ENCODE assay signal across 7 cellular contexts in genomic region chr17:74893936-74894671, GRCh38. TPM values are rescaled to one million over a fixed set of nuclear protein-coding genes. Genes with fewer than 3 reads are reported as not detected.
A peak's percentile ranks its signal among the peaks of the same experiment; 100 is the strongest.
DNase-seq lines count a peak whose midpoint lies in the region; ATAC-seq and TF ChIP-seq lines count a peak whose summit lies in the region.
"Had no signal": no experiment of that assay in that cellular context is flagged by ENCODE, and none has a peak within 500 bp of the region (broad histone marks: within the 10 kb centered on the region; RNA-seq: fewer than 3 reads in every experiment).

No MANE protein-coding gene starts in this region.

- H3K4me1 Mint-ChIP-seq in activated CD8-positive, alpha-beta T cell treated with anti-CD3 and anti-CD28 coated beads for 36 hours (ENCODE audit: low read depth) = peaks cover 2% of the 10 kb centered on the region
- H3K4me1 Mint-ChIP-seq in activated CD8-positive, alpha-beta T cell treated with anti-CD3 and anti-CD28 coated beads, Interleukin-2, amount 10 ng/mL, durations not matched to agents 7 days and 5 days (ENCODE audit: low read depth) = peaks cover 3% of the 10 kb centered on the region
- H3K4me1 Mint-ChIP-seq in osteocyte (ENCODE audit: unreplicated experiment) = peaks cover 3% of the 10 kb centered on the region

- H3K4me3 ChIP-seq in ectodermal cell (ENCODE audit: insufficient read depth, low read depth, low read length) = peak overlapping the region; percentile 27

- peaks cover 35% of the 10 kb centered on the region for H3K27me3 Mint-ChIP-seq in activated CD8-positive, alpha-beta T cell treated with anti-CD3 and anti-CD28 coated beads for 36 hours
- peaks cover 47% of the 10 kb centered on the region for H3K27me3 Mint-ChIP-seq in activated CD8-positive, alpha-beta T cell treated with anti-CD3 and anti-CD28 coated beads, Interleukin-2, amount 10 ng/mL, durations not matched to agents 7 days and 5 days (ENCODE audit: low read depth)
- peaks cover 62% of the 10 kb centered on the region for H3K27me3 Mint-ChIP-seq in osteocyte (ENCODE audit: unreplicated experiment)

- peaks cover 9% of the 10 kb centered on the region for H3K4me1 ChIP-seq in ectodermal cell (ENCODE audit: control insufficient read depth, insufficient read depth, low read length)

- POLR2A ChIA-PET in activated CD8-positive, alpha-beta T cell treated with anti-CD3 and anti-CD28 coated beads for 36 hours (lab: Charles Lee) = interaction anchor here (1.0 kb wide), 1 partner anchor 21 kb away, joined by 4 read pairs; no protein-coding TSS in a partner anchor
- POLR2A ChIA-PET in activated CD8-positive, alpha-beta T cell treated with anti-CD3 and anti-CD28 coated beads, Interleukin-2, amount 10 ng/mL, durations not matched to agents 7 days and 5 days (lab: Charles Lee) = no interaction called here

- DNase-seq in activated CD8-positive, alpha-beta T cell treated with anti-CD3 and anti-CD28 coated beads for 36 hours = no peak
- no peak for DNase-seq in activated CD8-positive, alpha-beta T cell treated with anti-CD3 and anti-CD28 coated beads, Interleukin-2, amount 10 ng/mL, durations not matched to agents 7 days and 5 days
- DNase-seq in osteocyte (ENCODE audit: extremely low spot score, unreplicated experiment) (no peak), RKO (ENCODE audit: low spot score) (no peak)
- DNase-seq: GF-D8 had no signal

- no peaks in the 10 kb centered on the region for H3K36me3 Mint-ChIP-seq in activated CD8-positive, alpha-beta T cell treated with anti-CD3 and anti-CD28 coated beads for 36 hours (ENCODE audit: low read depth)
- H3K36me3 Mint-ChIP-seq in activated CD8-positive, alpha-beta T cell treated with anti-CD3 and anti-CD28 coated beads, Interleukin-2, amount 10 ng/mL, durations not matched to agents 7 days and 5 days (ENCODE audit: low read depth) = no peaks in the 10 kb centered on the region
- H3K36me3 Mint-ChIP-seq in osteocyte (ENCODE audit: unreplicated experiment) = no peaks in the 10 kb centered on the region

- WGBS in ectodermal cell, 2 experiments = 41 to 42% methylated on average over 22 of the region's 22 CpGs

- no peak for ATAC-seq in activated CD8-positive, alpha-beta T cell treated with anti-CD3 and anti-CD28 coated beads for 36 hours
- no peak for ATAC-seq in activated CD8-positive, alpha-beta T cell treated with anti-CD3 and anti-CD28 coated beads, Interleukin-2, amount 10 ng/mL, durations not matched to agents 7 days and 5 days
- no peak for ATAC-seq in HG03342 (IDR thresholded peaks at IDR 0.05; ENCODE audit: unreplicated experiment)

- H3K27ac ChIP-seq in ectodermal cell (ENCODE audit: insufficient read depth, low read depth, low read length, poor library complexity, severe bottlenecking) = no peak overlapping the region

- no peak overlapping the region for H3K27ac Mint-ChIP-seq in activated CD8-positive, alpha-beta T cell treated with anti-CD3 and anti-CD28 coated beads for 36 hours
- no peak overlapping the region for H3K27ac Mint-ChIP-seq in activated CD8-positive, alpha-beta T cell treated with anti-CD3 and anti-CD28 coated beads, Interleukin-2, amount 10 ng/mL, durations not matched to agents 7 days and 5 days
- no peak overlapping the region for H3K27ac Mint-ChIP-seq in osteocyte (ENCODE audit: unreplicated experiment)

- TF ChIP-seq CTCF in activated CD8-positive, alpha-beta T cell treated with anti-CD3 and anti-CD28 coated beads for 36 hours (IDR thresholded peaks at IDR 0.05) = no peak
- TF ChIP-seq CTCF in osteocyte (IDR thresholded peaks at IDR 0.05) = no peak

- H3K9me3 Mint-ChIP-seq in activated CD8-positive, alpha-beta T cell treated with anti-CD3 and anti-CD28 coated beads for 36 hours = no peaks in the 10 kb centered on the region
- no peaks in the 10 kb centered on the region for H3K9me3 Mint-ChIP-seq in activated CD8-positive, alpha-beta T cell treated with anti-CD3 and anti-CD28 coated beads, Interleukin-2, amount 10 ng/mL, durations not matched to agents 7 days and 5 days (ENCODE audit: insufficient read depth)
- H3K9me3 Mint-ChIP-seq in osteocyte (ENCODE audit: unreplicated experiment) = no peaks in the 10 kb centered on the region

- intact Hi-C loops in activated CD8-positive, alpha-beta T cell treated with anti-CD3 and anti-CD28 coated beads for 36 hours (cut with micrococcal nuclease) = no loop called here

- no peaks in the 10 kb centered on the region for H3K36me3 ChIP-seq in ectodermal cell (ENCODE audit: control insufficient read depth, insufficient read depth, low read length)

- H3K27me3 ChIP-seq in ectodermal cell (ENCODE audit: control insufficient read depth, insufficient read depth, low read length, poor library complexity, severe bottlenecking) = peaks cover 69% of the 10 kb centered on the region

- H3K9me3 ChIP-seq in ectodermal cell (ENCODE audit: control insufficient read depth, low read length) = no peaks in the 10 kb centered on the region

- CTCF ChIA-PET in activated CD8-positive, alpha-beta T cell treated with anti-CD3 and anti-CD28 coated beads for 36 hours (lab: Charles Lee) = interaction anchor here (1.3 to 1.4 kb wide), 2 partner anchors 30 to 103 kb away, joined by 4 read pairs; partner anchors contain the start of gene OTOP2
- CTCF ChIA-PET in activated CD8-positive, alpha-beta T cell treated with anti-CD3 and anti-CD28 coated beads, Interleukin-2, amount 10 ng/mL, durations not matched to agents 7 days and 5 days (lab: Charles Lee) = no interaction called here

- peak overlapping the region; percentile 26 for H3K4me3 Mint-ChIP-seq in activated CD8-positive, alpha-beta T cell treated with anti-CD3 and anti-CD28 coated beads for 36 hours
- H3K4me3 Mint-ChIP-seq in activated CD8-positive, alpha-beta T cell treated with anti-CD3 and anti-CD28 coated beads, Interleukin-2, amount 10 ng/mL, durations not matched to agents 7 days and 5 days = no peak overlapping the region
- H3K4me3 Mint-ChIP-seq in osteocyte (ENCODE audit: unreplicated experiment) = peak overlapping the region; percentile 65

RNA-seq across cellular contexts. Expression of gene FADS6, which starts 0.7 kb away (rescaled TPM):
- total RNA-seq in activated CD8-positive, alpha-beta T cell treated with anti-CD3 and anti-CD28 coated beads for 36 hours = not detected
- total RNA-seq in activated CD8-positive, alpha-beta T cell treated with anti-CD3 and anti-CD28 coated beads, Interleukin-2, amount 10 ng/mL, durations not matched to agents 7 days and 5 days = not detected
- not detected for polyA plus RNA-seq in ectodermal cell (2013, experiment 1 of 4)
- polyA plus RNA-seq in ectodermal cell (2013, experiment 2 of 4) = not detected
- polyA plus RNA-seq in ectodermal cell (2013, experiment 3 of 4) = not detected
- polyA plus RNA-seq in ectodermal cell (2013, experiment 4 of 4) = not detected
- not detected in 2 replicates for total RNA-seq in osteocyte

RNA-seq across cellular contexts. Expression of gene FDXR, which starts 21.3 kb away (rescaled TPM):
- 10 to 100 TPM; 20.0 to 24.3 TPM for total RNA-seq in activated CD8-positive, alpha-beta T cell treated with anti-CD3 and anti-CD28 coated beads for 36 hours
- 10 to 100 TPM; 29.5 to 35.5 TPM for total RNA-seq in activated CD8-positive, alpha-beta T cell treated with anti-CD3 and anti-CD28 coated beads, Interleukin-2, amount 10 ng/mL, durations not matched to agents 7 days and 5 days
- 19.5 TPM for polyA plus RNA-seq in ectodermal cell (2013, experiment 1 of 4)
- 17.4 TPM for polyA plus RNA-seq in ectodermal cell (2013, experiment 2 of 4)
- 14.1 TPM for polyA plus RNA-seq in ectodermal cell (2013, experiment 3 of 4)
- polyA plus RNA-seq in ectodermal cell (2013, experiment 4 of 4) = 14.4 TPM
- total RNA-seq in osteocyte = 9.1 and 11.2 TPM in 2 replicates

RNA-seq across cellular contexts. Expression of gene USH1G, which starts 29.0 kb away (rescaled TPM):
- not detected for total RNA-seq in activated CD8-positive, alpha-beta T cell treated with anti-CD3 and anti-CD28 coated beads for 36 hours
- not detected for total RNA-seq in activated CD8-positive, alpha-beta T cell treated with anti-CD3 and anti-CD28 coated beads, Interleukin-2, amount 10 ng/mL, durations not matched to agents 7 days and 5 days
- 0.28 TPM for polyA plus RNA-seq in ectodermal cell (2013, experiment 1 of 4)
- 0.46 TPM for polyA plus RNA-seq in ectodermal cell (2013, experiment 2 of 4)
- polyA plus RNA-seq in ectodermal cell (2013, experiment 3 of 4) = 0.43 TPM
- 0.32 TPM for polyA plus RNA-seq in ectodermal cell (2013, experiment 4 of 4)
- total RNA-seq in osteocyte = not detected in 2 replicates

RNA-seq across cellular contexts. Expression of gene OTOP2, which starts 30.0 kb away (rescaled TPM):
- total RNA-seq in activated CD8-positive, alpha-beta T cell treated with anti-CD3 and anti-CD28 coated beads for 36 hours = not detected
- not detected for total RNA-seq in activated CD8-positive, alpha-beta T cell treated with anti-CD3 and anti-CD28 coated beads, Interleukin-2, amount 10 ng/mL, durations not matched to agents 7 days and 5 days
- polyA plus RNA-seq in ectodermal cell (2013, experiment 1 of 4) = not detected
- not detected for polyA plus RNA-seq in ectodermal cell (2013, experiment 2 of 4)
- not detected for polyA plus RNA-seq in ectodermal cell (2013, experiment 3 of 4)
- not detected for polyA plus RNA-seq in ectodermal cell (2013, experiment 4 of 4)
- not detected in 2 replicates for total RNA-seq in osteocyte

RNA-seq across cellular contexts. Expression of gene GRIN2C, which starts 34.4 kb away (rescaled TPM):
- total RNA-seq in activated CD8-positive, alpha-beta T cell treated with anti-CD3 and anti-CD28 coated beads for 36 hours = not detected
- total RNA-seq in activated CD8-positive, alpha-beta T cell treated with anti-CD3 and anti-CD28 coated beads, Interleukin-2, amount 10 ng/mL, durations not matched to agents 7 days and 5 days = under 1 TPM; 0.18 to 0.21 TPM
- not detected for polyA plus RNA-seq in ectodermal cell (2013, experiment 1 of 4)
- 0.14 TPM for polyA plus RNA-seq in ectodermal cell (2013, experiment 2 of 4)
- polyA plus RNA-seq in ectodermal cell (2013, experiment 3 of 4) = 0.16 TPM
- 0.12 TPM for polyA plus RNA-seq in ectodermal cell (2013, experiment 4 of 4)
- total RNA-seq in osteocyte = 0.10 and 0.13 TPM in 2 replicates
